8 cellular contexts compared by ENCODE assay signal in genomic region chrX:44876076-44876475, GRCh38. TPM values are rescaled to one million over a fixed set of nuclear protein-coding genes. Genes with fewer than 3 reads are reported as not detected.
DNase-seq lines count a peak whose midpoint lies in the region; ATAC-seq and TF ChIP-seq lines count a peak whose summit lies in the region.

No MANE protein-coding gene starts in this region.

- POLR2A ChIA-PET in CD4-positive, alpha-beta T cell (lab: Charles Lee) = no interaction called here

- peaks cover 7% of the 10 kb centered on the region; the same call in 1 of the 2 replicates for H4K20me1 ChIP-seq in Karpas-422 (ENCODE audit: insufficient read depth, low read depth, low read length)

- CTCF ChIA-PET in CD4-positive, alpha-beta T cell (lab: Charles Lee) = interaction anchor here (1.2 to 1.5 kb wide), 2 partner anchors 41 to 194 kb away, joined by 4 read pairs; no protein-coding TSS in a partner anchor

- H3K36me3 Mint-ChIP-seq in CD4-positive, alpha-beta T cell (ENCODE audit: low read depth) = peaks cover 11% of the 10 kb centered on the region
- H3K36me3 Mint-ChIP-seq in central memory CD8-positive, alpha-beta T cell (ENCODE audit: insufficient read depth) = peaks cover 8% of the 10 kb centered on the region
- H3K36me3 Mint-ChIP-seq in nephron (ENCODE audit: low read depth) = peaks cover 7% of the 10 kb centered on the region

- H3K4me3 Mint-ChIP-seq in CD4-positive, alpha-beta T cell = peak overlapping the region; percentile 80
- H3K4me3 Mint-ChIP-seq in central memory CD8-positive, alpha-beta T cell = peak overlapping the region; percentile 90
- H3K4me3 Mint-ChIP-seq in nephron = peak overlapping the region; percentile 94 to 99 (median 96)

- no peak for ATAC-seq in CD4-positive, alpha-beta T cell (ENCODE audit: poor library complexity)
- ATAC-seq in central memory CD8-positive, alpha-beta T cell (replicated peaks; ENCODE audit: extremely low read depth, poor library complexity, severe bottlenecking) = no peak
- no peak for ATAC-seq in left colon
- ATAC-seq in HG03457 (IDR thresholded peaks at IDR 0.05; ENCODE audit: unreplicated experiment) = no peak
- ATAC-seq in GM19351 (IDR thresholded peaks at IDR 0.05; ENCODE audit: unreplicated experiment) = no peak

- intact Hi-C loops in CD4-positive, alpha-beta T cell (cut with DNase I, micrococcal nuclease) = loop anchor here (10.0 kb wide), 4 partner anchors 49 to 331 kb away; partner anchors contain the start of gene FUNDC1 (in 1 of the 2)
- intact Hi-C loops in left colon (cut with DNase I, micrococcal nuclease) = no loop called here

- H3K9me3 ChIP-seq in CD4-positive, alpha-beta T cell (ENCODE audit: control insufficient read depth, low read length) = no peaks in the 10 kb centered on the region
- no peaks in the 10 kb centered on the region for H3K9me3 ChIP-seq in Karpas-422 (ENCODE audit: low read length)

- H3K79me2 ChIP-seq in Karpas-422 (ENCODE audit: low read length) = peaks cover 92% of the 10 kb centered on the region

- peak overlapping the region; percentile 13; the same call in 1 of the 2 replicates for H3K4me3 ChIP-seq in Karpas-422 (ENCODE audit: low read length)

- no peaks in the 10 kb centered on the region for H3K27me3 Mint-ChIP-seq in CD4-positive, alpha-beta T cell
- no peaks in the 10 kb centered on the region for H3K27me3 Mint-ChIP-seq in central memory CD8-positive, alpha-beta T cell
- no peaks in the 10 kb centered on the region for H3K27me3 Mint-ChIP-seq in nephron (ENCODE audit: low read depth)

- peak overlapping the region; percentile 95 for H3K27ac Mint-ChIP-seq in CD4-positive, alpha-beta T cell
- no peak overlapping the region for H3K27ac Mint-ChIP-seq in central memory CD8-positive, alpha-beta T cell (ENCODE audit: low read depth)
- H3K27ac Mint-ChIP-seq in nephron = peak overlapping the region in 1 of 3 experiments; percentile 35

- H3K36me3 ChIP-seq in Karpas-422 (ENCODE audit: insufficient read depth, low read length) = peaks cover 17% of the 10 kb centered on the region

- H2AFZ ChIP-seq in Karpas-422 (ENCODE audit: low read length) = no peak overlapping the region

- H3K27ac ChIP-seq in CD4-positive, alpha-beta T cell (ENCODE audit: low read depth, low read length) = no peak overlapping the region
- H3K27ac ChIP-seq in Karpas-422 (ENCODE audit: low read length) = no peak overlapping the region

- peak overlapping the region; percentile 85 for H3K4me2 ChIP-seq in Karpas-422 (ENCODE audit: low read depth, low read length, poor library complexity, severe bottlenecking)

- TF ChIP-seq CTCF in CD4-positive, alpha-beta T cell (IDR thresholded peaks at IDR 0.05) = no peak
- no peak for TF ChIP-seq CTCF in nephron (IDR thresholded peaks at IDR 0.05; ENCODE audit: unreplicated experiment in 3 of 3)

- no peaks in the 10 kb centered on the region for H3K9me3 Mint-ChIP-seq in CD4-positive, alpha-beta T cell
- no peaks in the 10 kb centered on the region for H3K9me3 Mint-ChIP-seq in central memory CD8-positive, alpha-beta T cell
- H3K9me3 Mint-ChIP-seq in nephron = peaks cover 10% of the 10 kb centered on the region

- DNase-seq in CD4-positive, alpha-beta T cell = no peak
- DNase-seq in Karpas-422 (no peak), cerebellum (ENCODE audit: low spot score) (no peak), left colon (no peak)
- DNase-seq in central memory CD8-positive, alpha-beta T cell (ENCODE audit: low spot score in 2 of 2) = no peak

- peaks cover 28% of the 10 kb centered on the region for H3K4me1 ChIP-seq in Karpas-422 (ENCODE audit: low read length)

- no peak overlapping the region for H3K9ac ChIP-seq in Karpas-422 (ENCODE audit: low read length)

- no peaks in the 10 kb centered on the region for H3K9me2 ChIP-seq in Karpas-422 (replicated peaks; ENCODE audit: insufficient read depth, low read length)

- no peaks in the 10 kb centered on the region for H3K27me3 ChIP-seq in CD4-positive, alpha-beta T cell (ENCODE audit: control insufficient read depth, insufficient read depth, low read length)
- H3K27me3 ChIP-seq in Karpas-422 (ENCODE audit: low read length) = no peaks in the 10 kb centered on the region

- H3K4me1 Mint-ChIP-seq in CD4-positive, alpha-beta T cell (ENCODE audit: low read depth) = peaks cover 49% of the 10 kb centered on the region
- peaks cover 9% of the 10 kb centered on the region for H3K4me1 Mint-ChIP-seq in central memory CD8-positive, alpha-beta T cell
- H3K4me1 Mint-ChIP-seq in nephron = peaks cover 12% of the 10 kb centered on the region

RNA-seq across cellular contexts. Expression of gene KDM6A, which starts 3.1 kb away (rescaled TPM):
- total RNA-seq in CD4-positive, alpha-beta T cell = 10 to 100 TPM; 59.6 to 63.9 TPM
- 28.3 and 48.2 TPM in 2 replicates for total RNA-seq in Karpas-422 (2014; rRNA removed; shearing (Covaris generic); ENCODE audit: low replicate concordance)
- total RNA-seq in cerebellum = 63.2 TPM
- 10 to 100 TPM; 38.5 to 42.2 TPM for total RNA-seq in left colon

RNA-seq across cellular contexts. Expression of gene DUSP21, which starts 32.3 kb away (rescaled TPM):
- not detected for total RNA-seq in CD4-positive, alpha-beta T cell
- total RNA-seq in Karpas-422 (2014; rRNA removed; shearing (Covaris generic); ENCODE audit: low replicate concordance) = not detected in 2 replicates
- total RNA-seq in cerebellum = not detected
- not detected for total RNA-seq in left colon

Comparison
In these comparisons a context has a peak if more than half of its experiments do, and no peak if none do; other contexts are left out.
1. intact Hi-C loops: an anchor here in CD4-positive, alpha-beta T cell (10.0 kb wide); none called in left colon.